ENCODE assay signal across 1 cellular context in genomic region chr9:3525836-3526165, GRCh38.
TF ChIP-seq lines count a peak whose summit lies in the region.

Gene RFX3 (minus strand): TSS chr9:3526001. CDS start chr9:3395588, 130,413 bp downstream.

TF ChIP-seq in GM12878, 131 proteins besides CTCF, POLR2A, EP300 and RAD21 (continued from another document and continues in another):
- TF ChIP-seq ZBTB33 (IDR thresholded peaks at IDR 0.05) (no peak), SMAD1 (IDR thresholded peaks at IDR 0.05; ENCODE audit: low read depth, partially characterized antibody) (no peak), CHD4 (IDR thresholded peaks at IDR 0.05) (no peak), BHLHE40 (IDR thresholded peaks at IDR 0.05; ENCODE audit: borderline replicate concordance in 1 of 2, low read depth in 2 of 2, low read length in 1 of 2) (peak; percentile 69), RELB (IDR thresholded peaks at IDR 0.05; ENCODE audit: low read depth) (no peak), IRF5 (IDR thresholded peaks at IDR 0.05; ENCODE audit: borderline replicate concordance) (no peak), TAF1 (IDR thresholded peaks at IDR 0.05; ENCODE audit: borderline replicate concordance, low read depth, low read length) (peak; percentile 36; the same call in 1 of the 2 replicates), NBN (IDR thresholded peaks at IDR 0.05) (no peak), ZNF274 (IDR thresholded peaks at IDR 0.05; ENCODE audit: insufficient read depth, insufficient read length) (no peak), REST (IDR thresholded peaks at IDR 0.05; ENCODE audit: low read depth, low read length) (no peak), EGR1 (IDR thresholded peaks at IDR 0.05; ENCODE audit: borderline replicate concordance in 1 of 2, low read depth in 2 of 2, low read length in 2 of 2) (peak in 1 of 2 experiments; percentile 55; a peak in 1 of 3 replicates), CHD1 (IDR thresholded peaks at IDR 0.05; ENCODE audit: low read depth, low read length) (no peak), YY1 (IDR thresholded peaks at IDR 0.05; ENCODE audit: low read depth, low read length) (peak; percentile 61; the same call in 1 of the 2 replicates), FOXM1 (IDR thresholded peaks at IDR 0.05; ENCODE audit: low read depth, low read length) (no peak; the same call in 1 of the 2 replicates), DPF2 (IDR thresholded peaks at IDR 0.05) (no peak), PML (IDR thresholded peaks at IDR 0.05; ENCODE audit: low read length) (no peak), ATF2 (IDR thresholded peaks at IDR 0.05; ENCODE audit: low read length) (no peak), WRNIP1 (IDR thresholded peaks at IDR 0.05; ENCODE audit: borderline replicate concordance, low read depth, low read length) (no peak), MEF2B (IDR thresholded peaks at IDR 0.05; ENCODE audit: partially characterized antibody, poor library complexity, severe bottlenecking) (peak; percentile 82), ASH2L (IDR thresholded peaks at IDR 0.05; ENCODE audit: borderline replicate concordance, low read depth) (no peak), JUNB (IDR thresholded peaks at IDR 0.05) (no peak), BCLAF1 (IDR thresholded peaks at IDR 0.05) (no peak), RUNX3 (IDR thresholded peaks at IDR 0.05; ENCODE audit: low read length) (no peak), ZSCAN29 (IDR thresholded peaks at IDR 0.05) (no peak), TARDBP (IDR thresholded peaks at IDR 0.05; ENCODE audit: borderline replicate concordance) (no peak), FOXK2 (IDR thresholded peaks at IDR 0.05) (no peak), HDGF (IDR thresholded peaks at IDR 0.05) (0 out of 2 replicates have a peak, but pooled peaks have one; percentile 35), KDM1A (IDR thresholded peaks at IDR 0.05; ENCODE audit: borderline replicate concordance) (no peak), SREBF2 (IDR thresholded peaks at IDR 0.05; ENCODE audit: low read length) (0 out of 2 replicates have a peak, but pooled peaks have one; percentile 11), TCF12 (IDR thresholded peaks at IDR 0.05; ENCODE audit: low read depth, low read length) (0 out of 2 replicates have a peak, but pooled peaks have one; percentile 8), ELK1 (IDR thresholded peaks at IDR 0.05; ENCODE audit: low read depth, low read length) (no peak; the same call in 1 of the 2 replicates), BRCA1 (IDR thresholded peaks at IDR 0.05; ENCODE audit: low read depth, low read length) (no peak), ZNF592 (IDR thresholded peaks at IDR 0.05) (no peak), ZBED1 (IDR thresholded peaks at IDR 0.05; ENCODE audit: borderline replicate concordance) (no peak), GABPA (IDR thresholded peaks at IDR 0.05; ENCODE audit: low read depth) (no peak; the same call in 1 of the 2 replicates), IRF3 (IDR thresholded peaks at IDR 0.05) (no peak)
